In genomic region chr13:44854264-44855060, GRCh38 we compare ENCODE assay signal across 8 cellular contexts.
DNase-seq lines count a peak whose midpoint lies in the region; ATAC-seq and TF ChIP-seq lines count a peak whose summit lies in the region.

No MANE protein-coding gene starts in this region.

- no peak overlapping the region for H4K5ac ChIP-seq in IMR-90 (ENCODE audit: low read depth, low read length)

- H3K4ac ChIP-seq in IMR-90 (ENCODE audit: low read depth, low read length) = no peak overlapping the region

- TF ChIP-seq RAD21 in IMR-90 (IDR thresholded peaks at IDR 0.05; ENCODE audit: low read length) = no peak

- POLR2A ChIA-PET in IMR-90 (lab: Charles Lee; ENCODE audit: unreplicated experiment) = no interaction called here

- no peaks in the 10 kb centered on the region for H3K79me2 ChIP-seq in osteoblast (ENCODE audit: insufficient read depth, low read length)

- no CpG with 5 or more reads among the region's 8 CpGs for WGBS in IMR-90 (ENCODE audit: extremely low coverage in 2 of 2, insufficient read length in 1 of 2), 2 experiments
- 58% methylated on average over 8 of the region's 8 CpGs for WGBS in right cardiac atrium

- H3K27me3 ChIP-seq in IMR-90 (ENCODE audit: control insufficient read depth, insufficient read depth, low read length) = no peaks in the 10 kb centered on the region
- H3K27me3 ChIP-seq in right cardiac atrium (ENCODE audit: control insufficient read depth, insufficient read depth) = no peaks in the 10 kb centered on the region
- H3K27me3 ChIP-seq in skeletal muscle tissue (ENCODE audit: control insufficient read depth in 3 of 3, insufficient read depth in 3 of 3, low read length in 3 of 3) = no peaks in the 10 kb centered on the region
- H3K27me3 ChIP-seq in osteoblast (ENCODE audit: insufficient read depth, low read length) = no peaks in the 10 kb centered on the region

- no peak overlapping the region for H4K8ac ChIP-seq in IMR-90 (ENCODE audit: low read depth in 2 of 2, low read length in 2 of 2)

- H3K4me3 ChIP-seq in IMR-90 (ENCODE audit: insufficient read depth, low read depth, low read length) = no peak overlapping the region
- no peak overlapping the region for H3K4me3 ChIP-seq in right cardiac atrium (ENCODE audit: low read length)
- no peak overlapping the region for H3K4me3 ChIP-seq in skeletal muscle tissue (ENCODE audit: low read length in 3 of 3)
- H3K4me3 ChIP-seq in osteoblast (ENCODE audit: insufficient read depth, low read length) = no peak overlapping the region

- H2BK5ac ChIP-seq in IMR-90 (ENCODE audit: low read depth, low read length, poor library complexity, severe bottlenecking) = no peak overlapping the region

- TF ChIP-seq CTCF in IMR-90 (conservative IDR thresholded peaks at IDR 0.05; ENCODE audit: low read depth, low read length) = no peak
- TF ChIP-seq CTCF in osteoblast (IDR thresholded peaks at IDR 0.05; ENCODE audit: extremely low read depth, low read depth, low read length) = no peak

- no peaks in the 10 kb centered on the region for H3K79me1 ChIP-seq in IMR-90 (ENCODE audit: low read depth in 1 of 2, low read length in 2 of 2)

- dilution Hi-C loops in IMR-90 (cut with HindIII; ENCODE audit: low sequenced_read_pairs, unreplicated experiment) = no loop called here

- H3K23ac ChIP-seq in IMR-90 (ENCODE audit: low read depth, low read length) = no peak overlapping the region

- no peak overlapping the region for H2BK15ac ChIP-seq in IMR-90 (ENCODE audit: low read depth, low read length)

- CTCF ChIA-PET in IMR-90 (lab: Yijun Ruan, JAX) = no interaction called here

- H3K27ac ChIP-seq in IMR-90 (ENCODE audit: insufficient read depth, low read length) = no peak overlapping the region
- peak overlapping the region; percentile 91 for H3K27ac ChIP-seq in right cardiac atrium (ENCODE audit: low read length)
- peak overlapping the region; percentile 94 for H3K27ac ChIP-seq in skeletal muscle tissue (ENCODE audit: low read depth, low read length)
- no peak overlapping the region for H3K27ac ChIP-seq in osteoblast (ENCODE audit: low read depth, low read length)

- H3K36me3 ChIP-seq in IMR-90 (ENCODE audit: control insufficient read depth, insufficient read depth, low read length) (no peaks in the 10 kb centered on the region), skeletal muscle tissue (ENCODE audit: control insufficient read depth in 3 of 3, insufficient read depth in 3 of 3, low read length in 3 of 3) (no peaks in the 10 kb centered on the region), osteoblast (ENCODE audit: insufficient read depth, low read length) (no peaks in the 10 kb centered on the region)

- H3K18ac ChIP-seq in IMR-90 (ENCODE audit: low read depth, low read length) = no peak overlapping the region

- intact Hi-C loops in IMR-90 (cut with micrococcal nuclease) = no loop called here
- intact Hi-C loops in right cardiac atrium (cut with DNase I) = no loop called here

- H3K4me1 ChIP-seq in IMR-90 (ENCODE audit: control insufficient read depth, insufficient read depth, low read length) = peaks cover 2% of the 10 kb centered on the region; the same call in 1 of the 2 replicates
- no peaks in the 10 kb centered on the region for H3K4me1 ChIP-seq in right cardiac atrium (ENCODE audit: control insufficient read depth, insufficient read depth, low read length)
- H3K4me1 ChIP-seq in skeletal muscle tissue (ENCODE audit: control insufficient read depth in 3 of 3, insufficient read depth in 3 of 3, low read length in 3 of 3) = peaks cover 12 to 25% (median 16%) of the 10 kb centered on the region in 3 donors
- no peaks in the 10 kb centered on the region for H3K4me1 ChIP-seq in osteoblast (ENCODE audit: insufficient read depth, low read length)

- BruUV-seq in IMR-90 (replicated peaks; lab: Mats Ljungman, UMichigan) = no TSS peak

- H3K9ac ChIP-seq in IMR-90 (ENCODE audit: low read depth, low read length) (no peak overlapping the region), skeletal muscle tissue (ENCODE audit: low read depth in 1 of 3, low read length in 3 of 3) (peak overlapping the region; percentile 48 to 65 (median 52))

- no peak overlapping the region for H4K91ac ChIP-seq in IMR-90 (ENCODE audit: insufficient read depth, low read depth, low read length)

- H3K9me1 ChIP-seq in IMR-90 (ENCODE audit: insufficient read depth, low read length) = no peaks in the 10 kb centered on the region

- H2AFZ ChIP-seq in IMR-90 (replicated peaks; ENCODE audit: low read length, poor library complexity) (no peak overlapping the region), osteoblast (ENCODE audit: low read length) (no peak overlapping the region)

- H3K9me3 ChIP-seq in IMR-90 (ENCODE audit: control insufficient read depth, insufficient read depth, low read length) = no peaks in the 10 kb centered on the region
- H3K9me3 ChIP-seq in right cardiac atrium (ENCODE audit: control insufficient read depth, low read length) = no peaks in the 10 kb centered on the region
- no peaks in the 10 kb centered on the region for H3K9me3 ChIP-seq in skeletal muscle tissue (ENCODE audit: control insufficient read depth in 3 of 3, low read length in 3 of 3)
- H3K9me3 ChIP-seq in osteoblast (ENCODE audit: low read depth, low read length) = no peaks in the 10 kb centered on the region

- ATAC-seq in IMR-90 (ENCODE audit: low read depth) (peak; percentile 29; the same call in 1 of the 2 replicates), right cardiac atrium (peak; percentile 92 to 94), GM18498 (IDR thresholded peaks at IDR 0.05; ENCODE audit: unreplicated experiment) (no peak)

- no peak overlapping the region for H3K4me2 ChIP-seq in IMR-90 (ENCODE audit: low read depth, low read length)
- no peak overlapping the region for H3K4me2 ChIP-seq in osteoblast (ENCODE audit: insufficient read depth, low read length)

- H2AK9ac ChIP-seq in IMR-90 (replicated peaks; ENCODE audit: low read depth, low read length, poor library complexity) = no peak overlapping the region

- no peak overlapping the region for H2BK20ac ChIP-seq in IMR-90 (ENCODE audit: low read depth, low read length)

- no peak for TF ChIP-seq POLR2A in IMR-90 (IDR thresholded peaks at IDR 0.05; ENCODE audit: low read depth, low read length)

- no peak overlapping the region for H2BK120ac ChIP-seq in IMR-90 (ENCODE audit: low read depth, low read length)

- no peak overlapping the region for H3K14ac ChIP-seq in IMR-90 (replicated peaks; ENCODE audit: low read depth, low read length)

- H4K20me1 ChIP-seq in IMR-90 (ENCODE audit: insufficient read depth, low read length) = no peaks in the 10 kb centered on the region
- no peaks in the 10 kb centered on the region for H4K20me1 ChIP-seq in osteoblast (ENCODE audit: insufficient read depth, low read length)

- no peak overlapping the region for H3K56ac ChIP-seq in IMR-90 (ENCODE audit: extremely low read depth, insufficient read depth, low read length)

- DNase-seq in IMR-90 = peak; percentile 11
- DNase-seq in NCI-H748 (lab: John Stamatoyannopoulos, UW; ENCODE audit: unreplicated experiment) = peak; percentile 92
- peak; percentile 57 to 82 (median 79) for DNase-seq in right cardiac atrium
- DNase-seq in AML-193 (lab: John Stamatoyannopoulos, UW) = no peak
- DNase-seq in osteoblast (ENCODE audit: insufficient read length, low spot score, missing footprints) = no peak
- DNase-seq in KBM-7 = no peak

- in situ Hi-C loops in IMR-90 (cut with MboI; ENCODE audit: low sequenced_read_pairs) (no loop called here), KBM-7 (cut with MboI; ENCODE audit: low pct_unique_long_range_greater_than_20kb, low sequenced_read_pairs) (no loop called here)

- H2AK5ac ChIP-seq in IMR-90 (ENCODE audit: low read depth, low read length) = peak overlapping the region; percentile 27; the same call in 1 of the 2 replicates

TF ChIP-seq in IMR-90, 13 proteins besides CTCF, POLR2A, EP300 and RAD21:
- TF ChIP-seq MXI1 (IDR thresholded peaks at IDR 0.05; ENCODE audit: borderline replicate concordance, low read depth, low read length) (no peak), RCOR1 (IDR thresholded peaks at IDR 0.05; ENCODE audit: insufficient replicate concordance, low read length) (no peak), USF2 (IDR thresholded peaks at IDR 0.05; ENCODE audit: low read depth, low read length) (no peak), RFX5 (IDR thresholded peaks at IDR 0.05; ENCODE audit: low read depth, low read length) (no peak), SMC3 (IDR thresholded peaks at IDR 0.05; ENCODE audit: low read depth, low read length) (no peak), CEBPB (IDR thresholded peaks at IDR 0.05; ENCODE audit: low read depth, low read length) (no peak), ELK1 (IDR thresholded peaks at IDR 0.05; ENCODE audit: borderline replicate concordance, low read depth, low read length) (no peak), MAFK (IDR thresholded peaks at IDR 0.05; ENCODE audit: low read depth, low read length) (no peak), BHLHE40 (IDR thresholded peaks at IDR 0.05; ENCODE audit: low read depth, low read length) (no peak), CHD1 (IDR thresholded peaks at IDR 0.05; ENCODE audit: low read depth, low read length) (no peak)

Comparison
In these comparisons a context has a peak if more than half of its experiments do, and no peak if none do; other contexts are left out.
1. DNase-seq: peak in IMR-90 (single experiment), NCI-H748 (single experiment) and right cardiac atrium (3 of 3); none in AML-193 (0 of 2), osteoblast (single experiment) and KBM-7 (single experiment).
2. H3K27ac ChIP-seq: peak in right cardiac atrium (single experiment) and skeletal muscle tissue (single experiment); none in IMR-90 (single experiment) and osteoblast (single experiment).